11 cellular contexts compared by ENCODE assay signal in genomic region chr12:51245476-51246253, GRCh38. TPM values are rescaled to one million over a fixed set of nuclear protein-coding genes. Genes with fewer than 3 reads are reported as not detected.
A peak's percentile ranks its signal among the peaks of the same experiment; 100 is the strongest.
DNase-seq lines count a peak whose midpoint lies in the region; ATAC-seq, FAIRE-seq and TF ChIP-seq lines count a peak whose summit lies in the region.
"Had no signal": no experiment of that assay in that cellular context is flagged by ENCODE, and none has a peak within 500 bp of the region (broad histone marks: within the 10 kb centered on the region; RNA-seq: fewer than 3 reads in every experiment).

No MANE protein-coding gene starts in this region.

- H3K27ac ChIP-seq in HepG2 (ENCODE audit: extremely low read length, insufficient read depth, low read length): no peak overlapping the region
- H3K27ac ChIP-seq in right lobe of liver: peak overlapping the region in 1 of 3 donors; percentile 29
- peak overlapping the region; percentile 62 for H3K27ac ChIP-seq in lower lobe of right lung
- peak overlapping the region in 2 of 4 donors; percentile 13 to 43 for H3K27ac ChIP-seq in body of pancreas
- H3K27ac ChIP-seq: C4-2B had no signal

- FAIRE-seq in HepG2 (lab: Jason Lieb, UNC): no peak

- no peak overlapping the region for H3K4me3 Mint-ChIP-seq in activated CD8-positive, alpha-beta T cell treated with anti-CD3 and anti-CD28 coated beads for 36 hours

- H3K27me3 ChIP-seq in HepG2 (ENCODE audit: control insufficient read depth in 1 of 2, insufficient read depth in 2 of 2, low read length in 2 of 2) (no peaks in the 10 kb centered on the region), right lobe of liver (no peaks in the 10 kb centered on the region), lower lobe of right lung (ENCODE audit: low read depth) (no peaks in the 10 kb centered on the region), body of pancreas (no peaks in the 10 kb centered on the region)
- H3K27me3 ChIP-seq: ascending aorta had no signal

- H3K9me3 Mint-ChIP-seq in activated CD8-positive, alpha-beta T cell treated with anti-CD3 and anti-CD28 coated beads for 36 hours: no peaks in the 10 kb centered on the region

- peaks cover 26% of the 10 kb centered on the region for H3K4me1 ChIP-seq in HepG2 (ENCODE audit: insufficient read depth, low read length)
- peaks cover 0 to 11% (median under 1%) of the 10 kb centered on the region in 4 donors for H3K4me1 ChIP-seq in right lobe of liver
- H3K4me1 ChIP-seq in lower lobe of right lung: peaks cover 56% of the 10 kb centered on the region
- H3K4me1 ChIP-seq in body of pancreas: peaks cover 23% of the 10 kb centered on the region

- no peak overlapping the region for H3K4me2 ChIP-seq in HepG2 (ENCODE audit: low read depth, low read length)

- ATAC-seq in HepG2 (peak; percentile 27), right lobe of liver (no peak), lower lobe of right lung (no peak), body of pancreas (no peak)
- ATAC-seq in activated CD8-positive, alpha-beta T cell treated with anti-CD3 and anti-CD28 coated beads for 36 hours: no peak

- no peak for TF ChIP-seq RAD21 in HepG2 (CRISPR knock-in tag; IDR thresholded peaks at IDR 0.05)

- H3K9me3 ChIP-seq in HepG2 (ENCODE audit: low read length) (no peaks in the 10 kb centered on the region), right lobe of liver (no peaks in the 10 kb centered on the region), lower lobe of right lung (no peaks in the 10 kb centered on the region), body of pancreas (no peaks in the 10 kb centered on the region)
- H3K9me3 ChIP-seq: ascending aorta had no signal

- H3K27me3 Mint-ChIP-seq in activated CD8-positive, alpha-beta T cell treated with anti-CD3 and anti-CD28 coated beads for 36 hours: no peaks in the 10 kb centered on the region

- TF ChIP-seq CTCF in HepG2 (CRISPR knock-in tag; IDR thresholded peaks at IDR 0.05) (no peak), right lobe of liver (IDR thresholded peaks at IDR 0.05) (no peak), lower lobe of right lung (IDR thresholded peaks at IDR 0.05) (no peak), body of pancreas (IDR thresholded peaks at IDR 0.05) (no peak)
- TF ChIP-seq CTCF in activated CD8-positive, alpha-beta T cell treated with anti-CD3 and anti-CD28 coated beads for 36 hours (IDR thresholded peaks at IDR 0.05): no peak

- peaks cover 50% of the 10 kb centered on the region for H3K4me1 Mint-ChIP-seq in activated CD8-positive, alpha-beta T cell treated with anti-CD3 and anti-CD28 coated beads for 36 hours (ENCODE audit: low read depth)

- no peak overlapping the region for H3K4me3 ChIP-seq in HepG2 (replicated peaks in 1 of 3; ENCODE audit: insufficient read depth in 1 of 3, low read depth in 2 of 3, low read length in 3 of 3)
- H3K4me3 ChIP-seq in right lobe of liver: no peak overlapping the region
- H3K4me3 ChIP-seq in lower lobe of right lung: no peak overlapping the region
- H3K4me3 ChIP-seq in body of pancreas: no peak overlapping the region
- H3K4me3 ChIP-seq: ascending aorta had no signal

- DNase-seq in HepG2 (ENCODE audit: low spot score) (no peak), right lobe of liver (no peak), lower lobe of right lung (no peak), body of pancreas (no peak), HT-29 (ENCODE audit: low spot score) (no peak), NCI-H128 (lab: John Stamatoyannopoulos, UW; ENCODE audit: unreplicated experiment) (no peak), DMS153 (lab: John Stamatoyannopoulos, UW) (no peak)
- no peak for DNase-seq in activated CD8-positive, alpha-beta T cell treated with anti-CD3 and anti-CD28 coated beads for 36 hours
- DNase-seq: activated CD4-positive, alpha-beta T cell treated with anti-CD3 and anti-CD28 coated beads for 1 hour had no signal

- in situ Hi-C loops in HepG2 (cut with HindIII; ENCODE audit: extremely low pct_ligation_motif_present, low pct_unique_long_range_greater_than_20kb): no loop called here

- TF ChIP-seq POLR2A in HepG2 (IDR thresholded peaks at IDR 0.05; ENCODE audit: insufficient read depth in 1 of 2, low read depth in 2 of 2, low read length in 2 of 2) (no peak), right lobe of liver (IDR thresholded peaks at IDR 0.05) (no peak), body of pancreas (IDR thresholded peaks at IDR 0.05) (no peak)

- CTCF ChIA-PET in HepG2 (lab: Yijun Ruan, JAX; ENCODE audit: low intra/inter-chr PET ratio, low total read pairs): no interaction called here
- CTCF ChIA-PET in activated CD8-positive, alpha-beta T cell treated with anti-CD3 and anti-CD28 coated beads for 36 hours (lab: Charles Lee): interaction anchor here (1.4 to 2.0 kb wide), 2 partner anchors 95 to 106 kb away, joined by 3 to 6 read pairs; no protein-coding TSS in a partner anchor

- H3K27ac Mint-ChIP-seq in activated CD8-positive, alpha-beta T cell treated with anti-CD3 and anti-CD28 coated beads for 36 hours: peak overlapping the region; percentile 82

- WGBS in HepG2 (ENCODE audit: low lambda C conversion rate): 96% methylated on average over 9 of the region's 11 CpGs
- WGBS in right lobe of liver (ENCODE audit: insufficient coverage, low coverage, low lambda C conversion rate, missing lambda C conversion rate): 92% methylated on average over 3 of the region's 11 CpGs
- 81 to 84% methylated on average over 7 to 11 of the region's 11 CpGs for WGBS in body of pancreas, 2 donors

- no peak overlapping the region for H2AFZ ChIP-seq in HepG2 (ENCODE audit: low read length)

- H3K36me3 ChIP-seq in HepG2 (replicated peaks in 1 of 2; ENCODE audit: control insufficient read depth in 1 of 2, insufficient read depth in 2 of 2, low read length in 2 of 2) (peaks cover 11 to 21% of the 10 kb centered on the region in 2 experiments), right lobe of liver (peaks cover 0 to 39% (median 16%) of the 10 kb centered on the region in 4 donors), lower lobe of right lung (peaks cover 52% of the 10 kb centered on the region), body of pancreas (replicated peaks in 1 of 2; ENCODE audit: insufficient read depth in 1 of 2, low read depth in 2 of 2) (peaks cover 9% of the 10 kb centered on the region in 2 donors)

- peaks cover 41% of the 10 kb centered on the region for H3K36me3 Mint-ChIP-seq in activated CD8-positive, alpha-beta T cell treated with anti-CD3 and anti-CD28 coated beads for 36 hours (ENCODE audit: low read depth)

- no peaks in the 10 kb centered on the region for H3K79me2 ChIP-seq in HepG2 (ENCODE audit: insufficient read depth, low read length)

- intact Hi-C loops in HepG2 (cut with micrococcal nuclease; ENCODE audit: unreplicated experiment) (loop anchor here (10.0 kb wide), 1 partner anchor 201 kb away; the partner anchor contains the start of gene LETMD1), right lobe of liver (cut with DNase I) (loop anchor here in 1 of 2 donors (10.0 kb wide), 1 partner anchor 191 kb away; no protein-coding TSS in a partner anchor), lower lobe of right lung (cut with DNase I) (no loop called here), body of pancreas (cut with DNase I) (no loop called here)
- intact Hi-C loops in activated CD8-positive, alpha-beta T cell treated with anti-CD3 and anti-CD28 coated beads for 36 hours (cut with micrococcal nuclease): no loop called here

- POLR2A ChIA-PET in HepG2 (lab: Yijun Ruan, JAX): interaction anchor here (0.6 kb wide), 1 partner anchor 185 kb away, joined by 3 read pairs; no protein-coding TSS in a partner anchor
- POLR2A ChIA-PET in activated CD8-positive, alpha-beta T cell treated with anti-CD3 and anti-CD28 coated beads for 36 hours (lab: Charles Lee): interaction anchor here (0.7 to 3.6 kb wide), 7 partner anchors 28 to 197 kb away, joined by 3 to 15 read pairs (median 5); partner anchors contain the start of genes CSRNP2, LETMD1 and POU6F1

- TF ChIP-seq EP300 in HepG2 (IDR thresholded peaks at IDR 0.05; ENCODE audit: low read depth in 2 of 2, low read length in 2 of 2): no peak
- no peak for TF ChIP-seq EP300 in HepG2 (CRISPR knock-in tag; IDR thresholded peaks at IDR 0.05; ENCODE audit: borderline replicate concordance)

- H3K9ac ChIP-seq in HepG2 (ENCODE audit: insufficient read depth, low read depth, low read length): no peak overlapping the region

- no peaks in the 10 kb centered on the region for H4K20me1 ChIP-seq in HepG2 (ENCODE audit: insufficient read depth, low read length)

- BruUV-seq in HepG2 (replicated peaks; lab: Mats Ljungman, UMichigan): TSS peak; percentile 36

RNA-seq across cellular contexts. Expression of gene DAZAP2, which starts 7.0 kb away (rescaled TPM):
- total RNA-seq in HepG2 (2016; rRNA removed; fragmentation: Illumina TruSeq; extraction: Trizol) (64.5 and 84.2 TPM in 2 replicates), right lobe of liver (100 to 1,000 TPM in 3 of 6 experiments, 10 to 100 TPM in 3; 69.0 to 123 (median 108) TPM), lower lobe of right lung (259 TPM), body of pancreas (10 to 100 TPM; 77.1 to 87.7 TPM)
- total RNA-seq in HepG2 (2016; cell fraction: cytosol; rRNA removed; fragmentation: Illumina TruSeq; extraction: Trizol; ENCODE audit: low read depth): 15.2 and 15.6 TPM in 2 replicates
- total RNA-seq in HepG2 (2016; cell fraction: insoluble cytoplasmic fraction; rRNA removed; fragmentation: Illumina TruSeq; extraction: Trizol): 65.9 and 90.3 TPM in 2 replicates
- 34.3 and 38.1 TPM in 2 replicates for total RNA-seq in HepG2 (2016; cell fraction: membrane; rRNA removed; fragmentation: Illumina TruSeq; extraction: Trizol)
- 34.2 and 36.6 TPM in 2 replicates for total RNA-seq in HepG2 (2016; cell fraction: nucleus; rRNA removed; fragmentation: Illumina TruSeq; extraction: Trizol)
- 222 and 258 TPM in 2 replicates for polyA plus RNA-seq in HepG2 (2011; rRNA removed)
- polyA plus RNA-seq in HepG2 (2011; cell fraction: cytosol; rRNA removed): 182 and 210 TPM in 2 replicates
- 87.4 and 88.0 TPM in 2 replicates for polyA plus RNA-seq in HepG2 (2011; cell fraction: nucleus; rRNA removed)
- 76.2 and 108 TPM in 2 replicates for polyA plus RNA-seq in HepG2 (2012)
- 19.8 and 24.2 TPM in 2 replicates for polyA plus RNA-seq in HepG2 (2016; cell fraction: cytosol; fragmentation: Illumina TruSeq; extraction: Trizol; ENCODE audit: low read depth)
- polyA plus RNA-seq in HepG2 (2016; cell fraction: insoluble cytoplasmic fraction; fragmentation: Illumina TruSeq; extraction: Trizol; ENCODE audit: low read depth): 145 and 157 TPM in 2 replicates
- polyA plus RNA-seq in HepG2 (2016; cell fraction: membrane; fragmentation: Illumina TruSeq; extraction: Trizol; ENCODE audit: low read depth): 33.9 and 34.4 TPM in 2 replicates
- 65.7 and 66.4 TPM in 2 replicates for polyA plus RNA-seq in HepG2 (2016; cell fraction: nucleus; fragmentation: Illumina TruSeq; extraction: Trizol; ENCODE audit: insufficient read depth, low read depth)
- 262 and 758 TPM in 2 replicates for polyA minus RNA-seq in HepG2 (2011; rRNA and poly(A)+ RNA removed; ENCODE audit: low replicate concordance)
- polyA minus RNA-seq in HepG2 (2011; cell fraction: cytosol; rRNA and poly(A)+ RNA removed): 51.4 and 56.4 TPM in 2 replicates
- polyA minus RNA-seq in HepG2 (2011; cell fraction: nucleus; rRNA and poly(A)+ RNA removed): 56.5 and 81.8 TPM in 2 replicates
- total RNA-seq in activated CD8-positive, alpha-beta T cell treated with anti-CD3 and anti-CD28 coated beads for 36 hours: 10 to 100 TPM; 91.7 to 98.3 TPM
- 174 and 187 TPM in 2 replicates for total RNA-seq in HT-29 (2014; rRNA removed; shearing (Covaris generic))

RNA-seq across cellular contexts. Expression of gene SMAGP, which starts 24.6 kb away (rescaled TPM):
- 9.2 and 9.4 TPM in 2 replicates for total RNA-seq in HepG2 (2016; rRNA removed; fragmentation: Illumina TruSeq; extraction: Trizol)
- total RNA-seq in HepG2 (2016; cell fraction: cytosol; rRNA removed; fragmentation: Illumina TruSeq; extraction: Trizol; ENCODE audit: low read depth): 8.8 and 9.7 TPM in 2 replicates
- total RNA-seq in HepG2 (2016; cell fraction: insoluble cytoplasmic fraction; rRNA removed; fragmentation: Illumina TruSeq; extraction: Trizol): 9.1 and 13.6 TPM in 2 replicates
- total RNA-seq in HepG2 (2016; cell fraction: membrane; rRNA removed; fragmentation: Illumina TruSeq; extraction: Trizol): 14.6 and 18.5 TPM in 2 replicates
- total RNA-seq in HepG2 (2016; cell fraction: nucleus; rRNA removed; fragmentation: Illumina TruSeq; extraction: Trizol): 7.2 and 9.3 TPM in 2 replicates
- polyA plus RNA-seq in HepG2 (2011; rRNA removed): 9.0 and 9.2 TPM in 2 replicates
- polyA plus RNA-seq in HepG2 (2011; cell fraction: cytosol; rRNA removed): 6.6 and 9.5 TPM in 2 replicates
- polyA plus RNA-seq in HepG2 (2011; cell fraction: nucleus; rRNA removed): 2.7 and 5.8 TPM in 2 replicates
- polyA plus RNA-seq in HepG2 (2012): 4.8 and 5.7 TPM in 2 replicates
- polyA plus RNA-seq in HepG2 (2016; cell fraction: cytosol; fragmentation: Illumina TruSeq; extraction: Trizol; ENCODE audit: low read depth): 18.2 and 25.0 TPM in 2 replicates
- polyA plus RNA-seq in HepG2 (2016; cell fraction: insoluble cytoplasmic fraction; fragmentation: Illumina TruSeq; extraction: Trizol; ENCODE audit: low read depth): 16.4 and 20.9 TPM in 2 replicates
- polyA plus RNA-seq in HepG2 (2016; cell fraction: membrane; fragmentation: Illumina TruSeq; extraction: Trizol; ENCODE audit: low read depth): 27.7 and 33.2 TPM in 2 replicates
- polyA plus RNA-seq in HepG2 (2016; cell fraction: nucleus; fragmentation: Illumina TruSeq; extraction: Trizol; ENCODE audit: insufficient read depth, low read depth): 13.7 and 15.1 TPM in 2 replicates
- 6.2 and 13.0 TPM in 2 replicates for polyA minus RNA-seq in HepG2 (2011; rRNA and poly(A)+ RNA removed; ENCODE audit: low replicate concordance)
- polyA minus RNA-seq in HepG2 (2011; cell fraction: cytosol; rRNA and poly(A)+ RNA removed): 1.6 and 1.8 TPM in 2 replicates
- polyA minus RNA-seq in HepG2 (2011; cell fraction: nucleus; rRNA and poly(A)+ RNA removed): 3.0 and 3.2 TPM in 2 replicates
- 1 to 10 TPM; 2.9 to 9.7 (median 5.6) TPM for total RNA-seq in right lobe of liver
- 1 to 10 TPM in 1 of 2 experiments, under 1 TPM in 1; 0.96 to 1.4 TPM for total RNA-seq in activated CD8-positive, alpha-beta T cell treated with anti-CD3 and anti-CD28 coated beads for 36 hours
- 31.3 TPM for total RNA-seq in lower lobe of right lung
- total RNA-seq in body of pancreas: 1 to 10 TPM; 7.0 to 8.6 TPM
- 93.2 and 125 TPM in 2 replicates for total RNA-seq in HT-29 (2014; rRNA removed; shearing (Covaris generic))

RNA-seq across cellular contexts. Expression of gene POU6F1, which starts 27.8 kb away (rescaled TPM):
- total RNA-seq in HepG2 (2016; rRNA removed; fragmentation: Illumina TruSeq; extraction: Trizol) (0.41 and 0.51 TPM in 2 replicates), right lobe of liver (1 to 10 TPM; 2.5 to 7.0 (median 3.6) TPM), lower lobe of right lung (13.5 TPM), body of pancreas (1 to 10 TPM; 6.2 to 9.6 TPM)
- total RNA-seq in HepG2 (2016; cell fraction: cytosol; rRNA removed; fragmentation: Illumina TruSeq; extraction: Trizol; ENCODE audit: low read depth): 0.10 TPM in 1 of 2 replicates, not detected in the other
- total RNA-seq in HepG2 (2016; cell fraction: insoluble cytoplasmic fraction; rRNA removed; fragmentation: Illumina TruSeq; extraction: Trizol): 0.63 TPM in 1 of 2 replicates, not detected in the other
- 0.45 and 0.59 TPM in 2 replicates for total RNA-seq in HepG2 (2016; cell fraction: membrane; rRNA removed; fragmentation: Illumina TruSeq; extraction: Trizol)
- 0.34 and 0.47 TPM in 2 replicates for total RNA-seq in HepG2 (2016; cell fraction: nucleus; rRNA removed; fragmentation: Illumina TruSeq; extraction: Trizol)
- 0.48 and 1.4 TPM in 2 replicates for polyA plus RNA-seq in HepG2 (2011; rRNA removed)
- polyA plus RNA-seq in HepG2 (2011; cell fraction: cytosol; rRNA removed): 0.23 and 0.44 TPM in 2 replicates
- 1.5 and 1.8 TPM in 2 replicates for polyA plus RNA-seq in HepG2 (2011; cell fraction: nucleus; rRNA removed)
- polyA plus RNA-seq in HepG2 (2012): 0.42 and 0.75 TPM in 2 replicates
- 0.07 and 0.41 TPM in 2 replicates for polyA plus RNA-seq in HepG2 (2016; cell fraction: cytosol; fragmentation: Illumina TruSeq; extraction: Trizol; ENCODE audit: low read depth)
- polyA plus RNA-seq in HepG2 (2016; cell fraction: insoluble cytoplasmic fraction; fragmentation: Illumina TruSeq; extraction: Trizol; ENCODE audit: low read depth): 0.44 and 0.77 TPM in 2 replicates
- 0.98 and 1.3 TPM in 2 replicates for polyA plus RNA-seq in HepG2 (2016; cell fraction: membrane; fragmentation: Illumina TruSeq; extraction: Trizol; ENCODE audit: low read depth)
- 0.45 and 1.2 TPM in 2 replicates for polyA plus RNA-seq in HepG2 (2016; cell fraction: nucleus; fragmentation: Illumina TruSeq; extraction: Trizol; ENCODE audit: insufficient read depth, low read depth)
- polyA minus RNA-seq in HepG2 (2011; rRNA and poly(A)+ RNA removed; ENCODE audit: low replicate concordance): 0.22 and 7.6 TPM in 2 replicates
- polyA minus RNA-seq in HepG2 (2011; cell fraction: cytosol; rRNA and poly(A)+ RNA removed): not detected in 2 replicates
- 0.52 and 1.5 TPM in 2 replicates for polyA minus RNA-seq in HepG2 (2011; cell fraction: nucleus; rRNA and poly(A)+ RNA removed)
- 1 to 10 TPM; 5.8 to 7.3 TPM for total RNA-seq in activated CD8-positive, alpha-beta T cell treated with anti-CD3 and anti-CD28 coated beads for 36 hours
- 0.05 TPM in 1 of 2 replicates, not detected in the other for total RNA-seq in HT-29 (2014; rRNA removed; shearing (Covaris generic))
